In genomic region chr10:36675458-36675880, GRCh38 we compare ENCODE assay signal across 18 cellular contexts.
A peak's percentile ranks its signal among the peaks of the same experiment; 100 is the strongest.
DNase-seq lines count a peak whose midpoint lies in the region; ATAC-seq, FAIRE-seq and TF ChIP-seq lines count a peak whose summit lies in the region.
"Had no signal": no experiment of that assay in that cellular context is flagged by ENCODE, and none has a peak within 500 bp of the region (broad histone marks: within the 10 kb centered on the region; RNA-seq: fewer than 3 reads in every experiment).

No MANE protein-coding gene starts in this region.

- H2AFZ ChIP-seq in fibroblast of lung (ENCODE audit: low read length): no peak overlapping the region
- no peak overlapping the region for H2AFZ ChIP-seq in smooth muscle cell (ENCODE audit: low read depth)
- no peak overlapping the region for H2AFZ ChIP-seq in HepG2 (ENCODE audit: low read length)

- H3K79me2 ChIP-seq in fibroblast of lung (ENCODE audit: control insufficient read depth, insufficient read depth, low read length) (no peaks in the 10 kb centered on the region), smooth muscle cell (ENCODE audit: low read depth) (no peaks in the 10 kb centered on the region), HepG2 (ENCODE audit: insufficient read depth, low read length) (no peaks in the 10 kb centered on the region)

- DNase-seq in GM03348 (ENCODE audit: low spot score): peak; percentile 64
- DNase-seq in RPMI7951 (ENCODE audit: low read depth): peak; percentile 97
- DNase-seq in fibroblast of lung (ENCODE audit: low read depth in 2 of 2): peak; percentile 52 to 89
- DNase-seq in smooth muscle cell (lab: John Stamatoyannopoulos, UW; ENCODE audit: unreplicated experiment): no peak
- DNase-seq in HepG2 (ENCODE audit: low spot score): no peak
- DNase-seq in NOMO-1 (lab: John Stamatoyannopoulos, UW; ENCODE audit: unreplicated experiment in 2 of 2): no peak
- DNase-seq in NCI-H1092 treated with DMSO at 0.1 percent for 48 hours (lab: John Stamatoyannopoulos, UW): no peak
- DNase-seq: activated naive CD4-positive, alpha-beta T cell treated with anti-CD3 and anti-CD28 coated beads for 36 hours; CD4-positive, alpha-beta memory T cell; central memory CD4-positive, alpha-beta T cell; endodermal cell; immature natural killer cell; NCI-H2171; occipital lobe; SHP77; uterus had no signal

- CTCF ChIA-PET in HepG2 (lab: Yijun Ruan, JAX; ENCODE audit: low intra/inter-chr PET ratio, low total read pairs): no interaction called here

- TF ChIP-seq POLR2A in GM18505 (IDR thresholded peaks at IDR 0.05; ENCODE audit: borderline replicate concordance, extremely low read depth, insufficient read depth, insufficient read length) (no peak), HepG2 (IDR thresholded peaks at IDR 0.05; ENCODE audit: insufficient read depth in 1 of 2, low read depth in 2 of 2, low read length in 2 of 2) (no peak)

- POLR2A ChIA-PET in HepG2 (lab: Yijun Ruan, JAX): no interaction called here

- intact Hi-C loops in HepG2 (cut with micrococcal nuclease; ENCODE audit: unreplicated experiment): no loop called here

- BruUV-seq in HepG2 (replicated peaks; lab: Mats Ljungman, UMichigan): no TSS peak

- H4K20me1 ChIP-seq in fibroblast of lung (ENCODE audit: control insufficient read depth, extremely low read depth, insufficient read depth, low read length) (no peaks in the 10 kb centered on the region), smooth muscle cell (ENCODE audit: low read depth) (no peaks in the 10 kb centered on the region), HepG2 (ENCODE audit: insufficient read depth, low read length) (no peaks in the 10 kb centered on the region)

- TF ChIP-seq CTCF in fibroblast of lung (conservative IDR thresholded peaks at IDR 0.05 in 1 of 2, IDR thresholded peaks at IDR 0.05 in 1 of 2; ENCODE audit: low read depth in 1 of 2, low read length in 2 of 2): no peak
- TF ChIP-seq CTCF in smooth muscle cell (IDR thresholded peaks at IDR 0.05; ENCODE audit: borderline replicate concordance, insufficient read depth, poor library complexity, severe bottlenecking): no peak
- no peak for TF ChIP-seq CTCF in HepG2 (CRISPR knock-in tag; IDR thresholded peaks at IDR 0.05)

- no peak for FAIRE-seq in HepG2 (lab: Jason Lieb, UNC)

- H3K36me3 ChIP-seq in fibroblast of lung (ENCODE audit: control insufficient read depth, insufficient read depth, low read length) (no peaks in the 10 kb centered on the region), smooth muscle cell (ENCODE audit: low read depth) (no peaks in the 10 kb centered on the region), HepG2 (replicated peaks in 1 of 2; ENCODE audit: control insufficient read depth in 1 of 2, insufficient read depth in 2 of 2, low read length in 2 of 2) (no peaks in the 10 kb centered on the region)
- H3K36me3 ChIP-seq: uterus had no signal

- no peak for ATAC-seq in GM18505 (IDR thresholded peaks at IDR 0.05; ENCODE audit: unreplicated experiment)
- ATAC-seq in HepG2: no peak

- peaks cover 6% of the 10 kb centered on the region for H3F3A ChIP-seq in smooth muscle cell (ENCODE audit: low read depth)

- H3K27ac ChIP-seq in fibroblast of lung (ENCODE audit: insufficient read depth, low read length): no peak overlapping the region
- peak overlapping the region; percentile 9 for H3K27ac ChIP-seq in smooth muscle cell (ENCODE audit: low read depth)
- no peak overlapping the region for H3K27ac ChIP-seq in HepG2 (ENCODE audit: extremely low read length, insufficient read depth, low read length)
- H3K27ac ChIP-seq: skin epidermis, uterus had no signal

- no peak for TF ChIP-seq RAD21 in HepG2 (CRISPR knock-in tag; IDR thresholded peaks at IDR 0.05)

- no peak overlapping the region for H3K4me3 ChIP-seq in fibroblast of lung (replicated peaks in 1 of 4; ENCODE audit: control extremely low read depth in 1 of 4, insufficient read depth in 1 of 4, low read depth in 3 of 4, low read length in 4 of 4)
- H3K4me3 ChIP-seq in smooth muscle cell: no peak overlapping the region
- H3K4me3 ChIP-seq in HepG2 (replicated peaks in 1 of 3; ENCODE audit: insufficient read depth in 1 of 3, low read depth in 2 of 3, low read length in 3 of 3): no peak overlapping the region
- H3K4me3 ChIP-seq: skin epidermis, uterus had no signal

- H3K9ac ChIP-seq in fibroblast of lung (ENCODE audit: insufficient read depth, low read length): no peak overlapping the region
- no peak overlapping the region for H3K9ac ChIP-seq in smooth muscle cell (ENCODE audit: low read depth)
- no peak overlapping the region for H3K9ac ChIP-seq in HepG2 (ENCODE audit: insufficient read depth, low read depth, low read length)

- no peaks in the 10 kb centered on the region for H3K27me3 ChIP-seq in fibroblast of lung (ENCODE audit: control insufficient read depth, insufficient read depth, low read length)
- no peaks in the 10 kb centered on the region for H3K27me3 ChIP-seq in smooth muscle cell (ENCODE audit: low read depth)
- no peaks in the 10 kb centered on the region for H3K27me3 ChIP-seq in HepG2 (ENCODE audit: control insufficient read depth in 1 of 2, insufficient read depth in 2 of 2, low read length in 2 of 2)
- H3K27me3 ChIP-seq: uterus had no signal

- in situ Hi-C loops in HepG2 (cut with HindIII; ENCODE audit: extremely low pct_ligation_motif_present, low pct_unique_long_range_greater_than_20kb): no loop called here

- H3K4me1 ChIP-seq in fibroblast of lung (ENCODE audit: control insufficient read depth, extremely low read depth, insufficient read depth, low read length) (peaks cover 3% of the 10 kb centered on the region), smooth muscle cell (ENCODE audit: low read depth) (no peaks in the 10 kb centered on the region), HepG2 (ENCODE audit: insufficient read depth, low read length) (no peaks in the 10 kb centered on the region)
- H3K4me1 ChIP-seq: uterus had no signal

- TF ChIP-seq EP300 in HepG2 (IDR thresholded peaks at IDR 0.05; ENCODE audit: low read depth in 2 of 2, low read length in 2 of 2): no peak
- no peak for TF ChIP-seq EP300 in HepG2 (CRISPR knock-in tag; IDR thresholded peaks at IDR 0.05; ENCODE audit: borderline replicate concordance)

- H3K9me3 ChIP-seq in fibroblast of lung (ENCODE audit: control insufficient read depth, insufficient read depth, low read depth, low read length) (no peaks in the 10 kb centered on the region), smooth muscle cell (replicated peaks; ENCODE audit: low read depth) (no peaks in the 10 kb centered on the region), HepG2 (ENCODE audit: low read length) (no peaks in the 10 kb centered on the region)
- H3K9me3 ChIP-seq: uterus had no signal

- WGBS in smooth muscle cell (ENCODE audit: low lambda C conversion rate): 22% methylated on average over 4 of the region's 4 CpGs
- WGBS in HepG2 (ENCODE audit: low lambda C conversion rate): 15% methylated on average over 4 of the region's 4 CpGs

- H3K4me2 ChIP-seq in fibroblast of lung (ENCODE audit: extremely low read depth, insufficient read depth, low read length) (peak overlapping the region; percentile 44), smooth muscle cell (peak overlapping the region; percentile 21), HepG2 (ENCODE audit: low read depth, low read length) (no peak overlapping the region)

TF ChIP-seq in HepG2, 621 proteins besides CTCF, POLR2A, EP300 and RAD21:
- TF ChIP-seq ZNF691 (CRISPR knock-in tag; IDR thresholded peaks at IDR 0.05; ENCODE audit: borderline replicate concordance, low read depth) (no peak), HNRNPUL1 (IDR thresholded peaks at IDR 0.05; ENCODE audit: low read depth, low read length) (no peak), ZNF550 (CRISPR knock-in tag; IDR thresholded peaks at IDR 0.05; ENCODE audit: borderline replicate concordance) (no peak), CREM (IDR thresholded peaks at IDR 0.05) (no peak), CREM (CRISPR knock-in tag; IDR thresholded peaks at IDR 0.05) (no peak)

Comparison
In these comparisons a context has a peak if more than half of its experiments do, and no peak if none do; other contexts are left out.
1. DNase-seq: peak in GM03348 (single experiment), RPMI7951 (single experiment) and fibroblast of lung (2 of 2); none in smooth muscle cell (single experiment), HepG2 (single experiment), NOMO-1 (0 of 2) and NCI-H1092 treated with DMSO at 0.1 percent for 48 hours (single experiment).